ENCODE assay signal across 8 cellular contexts in the genomic region with DNA sequence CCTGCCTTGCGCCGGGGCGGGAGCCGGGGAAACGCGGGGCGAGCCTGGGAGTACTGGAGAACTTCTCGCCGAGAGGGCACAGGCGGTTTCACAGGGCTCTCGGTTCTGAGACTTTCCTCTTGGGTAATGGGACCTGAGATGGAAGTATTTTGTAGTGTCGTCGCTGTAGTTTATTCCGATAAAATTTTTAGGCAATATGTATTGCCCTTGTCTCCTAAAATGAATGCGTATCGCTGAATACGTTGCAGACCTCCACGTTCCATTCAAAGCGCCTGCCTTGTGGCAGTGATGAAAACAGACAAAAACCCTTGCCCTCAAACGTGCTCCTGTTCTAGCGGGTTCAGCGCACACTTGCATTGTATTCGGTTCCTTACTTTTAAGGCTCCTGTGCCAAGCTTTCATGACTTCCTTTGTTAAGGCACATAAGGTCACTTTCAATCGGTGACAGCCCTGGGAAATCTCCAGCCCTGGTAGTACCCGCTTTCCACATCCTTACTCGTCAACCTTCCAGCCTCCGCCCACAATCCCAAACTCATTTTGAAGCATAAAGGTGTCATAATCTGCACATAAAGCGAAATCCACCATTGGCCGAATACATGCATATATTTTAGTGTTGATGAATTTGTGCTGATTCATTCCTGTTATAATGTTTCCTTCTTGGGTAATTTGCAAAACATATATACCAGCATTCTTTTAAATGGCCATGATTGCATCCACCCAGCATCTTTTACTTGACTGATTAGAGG. TPM values are rescaled to one million over a fixed set of nuclear protein-coding genes. Genes with fewer than 3 reads are reported as not detected.
DNase-seq lines count a peak whose midpoint lies in the region; ATAC-seq and TF ChIP-seq lines count a peak whose summit lies in the region.

No MANE protein-coding gene starts in this region.

- H3K9me3 Mint-ChIP-seq in activated naive CD4-positive, alpha-beta T cell treated with anti-CD3 and anti-CD28 coated beads for 36 hours = no peaks in the 10 kb centered on the region
- H3K9me3 Mint-ChIP-seq in T-helper 2 cell treated with Interferon-gamma antibody and Interleukin-4, amounts not matched to agents 5 μg/mL and 100 μg/mL, for 36 hours = no peaks in the 10 kb centered on the region

- TF ChIP-seq CTCF in IMR-90 (conservative IDR thresholded peaks at IDR 0.05; ENCODE audit: low read depth, low read length) (no peak), epithelial cell of esophagus (IDR thresholded peaks at IDR 0.05; ENCODE audit: insufficient read depth, low read depth, low read length, missing control alignments) (no peak), uterus (IDR thresholded peaks at IDR 0.05) (no peak)

- peak overlapping the region; percentile 67 for H3K23ac ChIP-seq in IMR-90 (ENCODE audit: low read depth, low read length)

- H3K27me3 ChIP-seq in IMR-90 (ENCODE audit: control insufficient read depth, insufficient read depth, low read length) = no peaks in the 10 kb centered on the region
- no peaks in the 10 kb centered on the region for H3K27me3 ChIP-seq in uterus

- H3K4me1 Mint-ChIP-seq in activated naive CD4-positive, alpha-beta T cell treated with anti-CD3 and anti-CD28 coated beads for 36 hours (ENCODE audit: low read depth) = peaks cover 33% of the 10 kb centered on the region
- peaks cover 34% of the 10 kb centered on the region for H3K4me1 Mint-ChIP-seq in T-helper 2 cell treated with Interferon-gamma antibody and Interleukin-4, amounts not matched to agents 5 μg/mL and 100 μg/mL, for 36 hours (ENCODE audit: low read depth)

- TF ChIP-seq POLR2A in IMR-90 (IDR thresholded peaks at IDR 0.05; ENCODE audit: low read depth, low read length) (no peak), uterus (IDR thresholded peaks at IDR 0.05) (no peak)

- H3K27ac ChIP-seq in IMR-90 (ENCODE audit: insufficient read depth, low read length) = peak overlapping the region; percentile 92
- H3K27ac ChIP-seq in uterus = peak overlapping the region; percentile 98 to 100

- intact Hi-C loops in activated naive CD4-positive, alpha-beta T cell treated with anti-CD3 and anti-CD28 coated beads for 36 hours (cut with micrococcal nuclease) = loop anchor here (2.0 to 5.0 kb wide), 3 partner anchors 280 to 336 kb away; no protein-coding TSS in a partner anchor
- intact Hi-C loops in IMR-90 (cut with micrococcal nuclease) (loop anchor here (2.0 to 10.0 kb wide), 2 partner anchors 190 to 276 kb away; a partner anchor contains a TSS), uterus (cut with DNase I; ENCODE audit: low total_unique reads) (loop anchor here (10.0 kb wide), 1 partner anchor 46 kb away; no protein-coding TSS in a partner anchor)

- CTCF ChIA-PET in activated naive CD4-positive, alpha-beta T cell treated with anti-CD3 and anti-CD28 coated beads for 36 hours (lab: Charles Lee) = interaction anchor here (0.6 to 1.4 kb wide), 2 partner anchors 17 to 37 kb away, joined by 3 to 5 read pairs; no protein-coding TSS in a partner anchor
- CTCF ChIA-PET in IMR-90 (lab: Yijun Ruan, JAX) = no interaction called here

- no peak for TF ChIP-seq RAD21 in IMR-90 (IDR thresholded peaks at IDR 0.05; ENCODE audit: low read length)

- H3K4ac ChIP-seq in IMR-90 (ENCODE audit: low read depth, low read length) = peak overlapping the region; percentile 62

- peaks cover 0 to 8% of the 10 kb centered on the region in 2 experiments; a peak in 2 of 4 replicates for H3K79me1 ChIP-seq in IMR-90 (ENCODE audit: low read depth in 1 of 2, low read length in 2 of 2)

- peak overlapping the region; percentile 19 for H3K18ac ChIP-seq in IMR-90 (ENCODE audit: low read depth, low read length)

- WGBS in IMR-90 (ENCODE audit: extremely low coverage in 2 of 2, insufficient read length in 1 of 2), 2 experiments = 1% methylated on average over 10 of the region's 29 CpGs; no CpG with 5 or more reads in 1 of the 2 experiments

- peak overlapping the region; percentile 86 for H2BK5ac ChIP-seq in IMR-90 (ENCODE audit: low read depth, low read length, poor library complexity, severe bottlenecking)

- H3K36me3 ChIP-seq in IMR-90 (ENCODE audit: control insufficient read depth, insufficient read depth, low read length) (peaks cover 3% of the 10 kb centered on the region; the same call in 1 of the 2 replicates), uterus (no peaks in the 10 kb centered on the region)

- dilution Hi-C loops in IMR-90 (cut with HindIII; ENCODE audit: low sequenced_read_pairs, unreplicated experiment) = no loop called here

- 0 out of 2 replicates have a peak overlapping the region, but pooled peaks have one; percentile 11 for H2BK20ac ChIP-seq in IMR-90 (ENCODE audit: low read depth, low read length)

- H3K9me1 ChIP-seq in IMR-90 (ENCODE audit: insufficient read depth, low read length) = no peaks in the 10 kb centered on the region

- peak overlapping the region; percentile 65 for H3K14ac ChIP-seq in IMR-90 (replicated peaks; ENCODE audit: low read depth, low read length)

- peak overlapping the region; percentile 54 for H4K91ac ChIP-seq in IMR-90 (ENCODE audit: insufficient read depth, low read depth, low read length)

- peak overlapping the region; percentile 81 for H3K4me2 ChIP-seq in IMR-90 (ENCODE audit: low read depth, low read length)

- H2BK120ac ChIP-seq in IMR-90 (ENCODE audit: low read depth, low read length) = peak overlapping the region; percentile 29

- H3K56ac ChIP-seq in IMR-90 (ENCODE audit: extremely low read depth, insufficient read depth, low read length) = peak overlapping the region; percentile 82

- peak overlapping the region; percentile 99 for H3K27ac Mint-ChIP-seq in activated naive CD4-positive, alpha-beta T cell treated with anti-CD3 and anti-CD28 coated beads for 36 hours
- H3K27ac Mint-ChIP-seq in T-helper 2 cell treated with Interferon-gamma antibody and Interleukin-4, amounts not matched to agents 5 μg/mL and 100 μg/mL, for 36 hours = peak overlapping the region; percentile 100

- peak; percentile 6 for ATAC-seq in IMR-90 (ENCODE audit: low read depth)
- no peak for ATAC-seq in GM21723 (IDR thresholded peaks at IDR 0.05; ENCODE audit: unreplicated experiment)

- peak overlapping the region; percentile 95 for H2AFZ ChIP-seq in IMR-90 (replicated peaks; ENCODE audit: low read length, poor library complexity)

- H3K4me3 ChIP-seq in IMR-90 (ENCODE audit: insufficient read depth, low read depth, low read length) (peak overlapping the region; percentile 88), epithelial cell of esophagus (ENCODE audit: low read length) (peak overlapping the region; percentile 55), uterus (peak overlapping the region; percentile 81 to 93)

- no peak overlapping the region for H2BK15ac ChIP-seq in IMR-90 (ENCODE audit: low read depth, low read length)

- no TSS peak for BruUV-seq in IMR-90 (replicated peaks; lab: Mats Ljungman, UMichigan)

- peak overlapping the region; percentile 6; the same call in 1 of the 2 replicates for H4K5ac ChIP-seq in IMR-90 (ENCODE audit: low read depth, low read length)

- POLR2A ChIA-PET in IMR-90 (lab: Charles Lee; ENCODE audit: unreplicated experiment) = no interaction called here

- H3K9me3 ChIP-seq in IMR-90 (ENCODE audit: control insufficient read depth, insufficient read depth, low read length) (no peaks in the 10 kb centered on the region), uterus (no peaks in the 10 kb centered on the region)

- H2AK5ac ChIP-seq in IMR-90 (ENCODE audit: low read depth, low read length) = peak overlapping the region; percentile 26; the same call in 1 of the 2 replicates

- H3K36me3 Mint-ChIP-seq in activated naive CD4-positive, alpha-beta T cell treated with anti-CD3 and anti-CD28 coated beads for 36 hours (ENCODE audit: low read depth) = peaks cover 42% of the 10 kb centered on the region
- peaks cover 41% of the 10 kb centered on the region for H3K36me3 Mint-ChIP-seq in T-helper 2 cell treated with Interferon-gamma antibody and Interleukin-4, amounts not matched to agents 5 μg/mL and 100 μg/mL, for 36 hours (ENCODE audit: low read depth)

- H4K20me1 ChIP-seq in IMR-90 (ENCODE audit: insufficient read depth, low read length) = peaks cover 36% of the 10 kb centered on the region

- peak overlapping the region; percentile 89 for H3K4me3 Mint-ChIP-seq in activated naive CD4-positive, alpha-beta T cell treated with anti-CD3 and anti-CD28 coated beads for 36 hours
- peak overlapping the region; percentile 99 for H3K4me3 Mint-ChIP-seq in T-helper 2 cell treated with Interferon-gamma antibody and Interleukin-4, amounts not matched to agents 5 μg/mL and 100 μg/mL, for 36 hours

- H4K8ac ChIP-seq in IMR-90 (ENCODE audit: low read depth in 2 of 2, low read length in 2 of 2) = peak overlapping the region; percentile 15 to 18

- H2AK9ac ChIP-seq in IMR-90 (replicated peaks; ENCODE audit: low read depth, low read length, poor library complexity) = peak overlapping the region; percentile 93

- in situ Hi-C loops in IMR-90 (cut with MboI; ENCODE audit: low sequenced_read_pairs) = no loop called here

- DNase-seq in activated naive CD4-positive, alpha-beta T cell treated with anti-CD3 and anti-CD28 coated beads for 36 hours = peak; percentile 54
- no peak for DNase-seq in activated naive CD4-positive, alpha-beta T cell (lab: John Stamatoyannopoulos, UW)
- DNase-seq in IMR-90 (peak; percentile 35), epithelial cell of esophagus (ENCODE audit: low read depth) (peak; percentile 93), mucosa of gallbladder (ENCODE audit: low spot score) (peak; percentile 23), uterus (peak in 1 of 2 donors; percentile 28)
- DNase-seq in T-helper 2 cell treated with Interferon-gamma antibody and Interleukin-4, amounts not matched to agents 5 μg/mL and 100 μg/mL, for 36 hours (ENCODE audit: low spot score) = peak; percentile 40

- H3K4me1 ChIP-seq in IMR-90 (ENCODE audit: control insufficient read depth, insufficient read depth, low read length) (no peaks in the 10 kb centered on the region), uterus (peaks cover 7 to 8% of the 10 kb centered on the region in 2 donors)

- H3K27me3 Mint-ChIP-seq in activated naive CD4-positive, alpha-beta T cell treated with anti-CD3 and anti-CD28 coated beads for 36 hours (ENCODE audit: low read depth) = no peaks in the 10 kb centered on the region
- H3K27me3 Mint-ChIP-seq in T-helper 2 cell treated with Interferon-gamma antibody and Interleukin-4, amounts not matched to agents 5 μg/mL and 100 μg/mL, for 36 hours (ENCODE audit: low read depth) = no peaks in the 10 kb centered on the region

- H3K9ac ChIP-seq in IMR-90 (ENCODE audit: low read depth, low read length) = peak overlapping the region; percentile 85

RNA-seq across cellular contexts. Expression of a gene that starts 0.7 kb away (rescaled TPM):
- total RNA-seq in activated naive CD4-positive, alpha-beta T cell treated with anti-CD3 and anti-CD28 coated beads for 36 hours = 10 to 100 TPM; 19.2 to 19.3 TPM
- total RNA-seq in IMR-90 (2012; rRNA removed) = 6.8 and 12.8 TPM in 2 replicates
- 2.7 and 4.4 TPM in 2 replicates for polyA plus RNA-seq in IMR-90 (2012; rRNA removed)
- polyA plus RNA-seq in IMR-90 (2012; cell fraction: cytosol; rRNA removed) = 0.38 and 0.65 TPM in 2 replicates
- 0.11 and 1.7 TPM in 2 replicates for polyA plus RNA-seq in IMR-90 (2012; cell fraction: nucleus; rRNA removed; ENCODE audit: low replicate concordance)
- total RNA-seq in mucosa of gallbladder = 7.5 TPM
- total RNA-seq in uterus = 10 to 100 TPM in 1 of 4 donors, 1 to 10 TPM in 3; 1.0 to 16.5 (median 6.7) TPM

RNA-seq across cellular contexts. Expression of a gene that starts 1.3 kb away (rescaled TPM):
- total RNA-seq in activated naive CD4-positive, alpha-beta T cell treated with anti-CD3 and anti-CD28 coated beads for 36 hours = 100 to 1,000 TPM; 679 to 704 TPM
- total RNA-seq in IMR-90 (2012; rRNA removed) (422 and 601 TPM in 2 replicates), mucosa of gallbladder (381 TPM), uterus (100 to 1,000 TPM; 205 to 785 (median 450) TPM)
- polyA plus RNA-seq in IMR-90 (2012; rRNA removed) = 419 and 458 TPM in 2 replicates
- polyA plus RNA-seq in IMR-90 (2012; cell fraction: cytosol; rRNA removed) = 149 and 205 TPM in 2 replicates
- 124 and 330 TPM in 2 replicates for polyA plus RNA-seq in IMR-90 (2012; cell fraction: nucleus; rRNA removed; ENCODE audit: low replicate concordance)

Comparison
In these comparisons a context has a peak if more than half of its experiments do, and no peak if none do; other contexts are left out.
1. DNase-seq: peak in activated naive CD4-positive, alpha-beta T cell treated with anti-CD3 and anti-CD28 coated beads for 36 hours (single experiment), IMR-90 (single experiment), T-helper 2 cell treated with Interferon-gamma antibody and Interleukin-4, amounts not matched to agents 5 μg/mL and 100 μg/mL, for 36 hours (single experiment), epithelial cell of esophagus (single experiment) and mucosa of gallbladder (single experiment); none in activated naive CD4-positive, alpha-beta T cell (0 of 4).
2. Peak in every context shown above with its lines, with median percentiles within 50 percentile points of each other: H3K4me3 ChIP-seq.